ENCODE assay signal across 15 cellular contexts in the genomic region with DNA sequence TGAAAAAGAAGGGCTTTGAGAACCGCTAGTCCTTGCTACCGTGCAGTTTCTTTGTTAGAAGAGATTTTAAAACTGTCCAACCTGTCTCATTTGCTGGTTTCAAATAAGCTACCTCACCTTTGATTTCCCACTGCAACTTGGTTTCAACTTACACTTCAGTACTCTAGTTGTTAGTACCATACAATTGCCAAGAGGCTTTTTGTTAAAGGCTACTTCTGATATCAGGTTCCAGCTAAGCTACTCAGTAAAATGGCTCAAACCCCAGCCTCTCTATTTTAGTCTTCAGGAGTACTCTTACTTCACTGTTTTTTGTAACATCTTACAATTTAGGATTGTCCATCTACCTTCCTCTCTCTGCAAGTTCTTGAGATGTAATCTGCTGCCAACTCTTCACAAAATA.
A peak's percentile ranks its signal among the peaks of the same experiment; 100 is the strongest.
DNase-seq lines count a peak whose midpoint lies in the region; ATAC-seq lines count a peak whose summit lies in the region.
"Had no signal": no experiment of that assay in that cellular context is flagged by ENCODE, and none has a peak within 500 bp of the region (broad histone marks: within the 10 kb centered on the region; RNA-seq: fewer than 3 reads in every experiment).

No MANE protein-coding gene starts in this region.

- no peaks in the 10 kb centered on the region for H3K27me3 Mint-ChIP-seq in activated T-cell treated with anti-CD3 and anti-CD28 coated beads, Interleukin-2, amount 50 U/mL, for 72 hours (ENCODE audit: low read depth)
- no peaks in the 10 kb centered on the region for H3K27me3 Mint-ChIP-seq in central memory CD8-positive, alpha-beta T cell

- H3K9me3 Mint-ChIP-seq in activated T-cell treated with anti-CD3 and anti-CD28 coated beads, Interleukin-2, amount 50 U/mL, for 72 hours, result no peaks in the 10 kb centered on the region
- H3K9me3 Mint-ChIP-seq in central memory CD8-positive, alpha-beta T cell, result no peaks in the 10 kb centered on the region
- H3K9me3 Mint-ChIP-seq: CD8-positive, alpha-beta T cell had no signal

- H3K4me1 Mint-ChIP-seq in activated T-cell treated with anti-CD3 and anti-CD28 coated beads, Interleukin-2, amount 50 U/mL, for 72 hours (ENCODE audit: low read depth), result peaks cover 5% of the 10 kb centered on the region
- H3K4me1 Mint-ChIP-seq in central memory CD8-positive, alpha-beta T cell, result peaks cover 6% of the 10 kb centered on the region

- peaks cover 8 to 18% of the 10 kb centered on the region in 2 donors for H3K36me3 Mint-ChIP-seq in activated T-cell treated with anti-CD3 and anti-CD28 coated beads, Interleukin-2, amount 50 U/mL, for 72 hours (ENCODE audit: insufficient read depth in 2 of 2)
- peaks cover 16% of the 10 kb centered on the region for H3K36me3 Mint-ChIP-seq in central memory CD8-positive, alpha-beta T cell (ENCODE audit: insufficient read depth)

- peak overlapping the region; percentile 93 for H3K27ac Mint-ChIP-seq in activated T-cell treated with anti-CD3 and anti-CD28 coated beads, Interleukin-2, amount 50 U/mL, for 72 hours
- peak overlapping the region; percentile 74 for H3K27ac Mint-ChIP-seq in central memory CD8-positive, alpha-beta T cell (ENCODE audit: low read depth)

- DNase-seq in activated T-cell treated with anti-CD3 and anti-CD28 coated beads, Interleukin-2, amount 50 U/mL, for 72 hours, result no peak
- no peak for DNase-seq in activated T-cell treated with anti-CD3 and anti-CD28 coated beads, Interleukin-2, amount 50 U/mL, for 48 hours
- DNase-seq in NCI-H2029 (lab: John Stamatoyannopoulos, UW) (peak; percentile 5), CD1c-positive myeloid dendritic cell (ENCODE audit: extremely low spot score) (no peak), medulla oblongata (ENCODE audit: extremely low spot score) (no peak), pons (ENCODE audit: low spot score) (no peak)
- no peak for DNase-seq in central memory CD8-positive, alpha-beta T cell (ENCODE audit: low spot score in 2 of 2)
- DNase-seq: BE2C; CD8-positive, alpha-beta T cell; MG63; NCI-H1092 treated with DMSO at 0.1 percent for 48 hours; NCI-H226; NCI-H82; SHP77 treated with DMSO at 0.1 percent for 48 hours; T-helper 2 cell had no signal

- H3K4me3 Mint-ChIP-seq in activated T-cell treated with anti-CD3 and anti-CD28 coated beads, Interleukin-2, amount 50 U/mL, for 72 hours, result no peak overlapping the region
- H3K4me3 Mint-ChIP-seq in central memory CD8-positive, alpha-beta T cell, result no peak overlapping the region
- H3K4me3 Mint-ChIP-seq: CD8-positive, alpha-beta T cell had no signal

- ATAC-seq in activated T-cell treated with anti-CD3 and anti-CD28 coated beads, Interleukin-2, amount 50 U/mL, for 72 hours (replicated peaks in 1 of 2), result no peak
- ATAC-seq in central memory CD8-positive, alpha-beta T cell (replicated peaks; ENCODE audit: extremely low read depth, poor library complexity, severe bottlenecking), result no peak
- ATAC-seq: CD8-positive, alpha-beta T cell had no signal
